ENCODE assay signal across 8 cellular contexts in genomic region chrX:153032397-153033118, GRCh38. TPM values are rescaled to one million over a fixed set of nuclear protein-coding genes. Genes with fewer than 3 reads are reported as not detected.
A peak's percentile ranks its signal among the peaks of the same experiment; 100 is the strongest.
DNase-seq lines count a peak whose midpoint lies in the region; ATAC-seq, FAIRE-seq and TF ChIP-seq lines count a peak whose summit lies in the region.

No MANE protein-coding gene starts in this region.

- H3K36me3 Mint-ChIP-seq in CD4-positive, CD25-positive, alpha-beta regulatory T cell: peaks cover 4% of the 10 kb centered on the region

- peak overlapping the region; percentile 81 to 98 (median 83) for H3K27ac Mint-ChIP-seq in CD4-positive, CD25-positive, alpha-beta regulatory T cell

- no peaks in the 10 kb centered on the region for H3K27me3 ChIP-seq in CD4-positive, CD25-positive, alpha-beta regulatory T cell (ENCODE audit: control insufficient read depth, insufficient read depth, low read length)
- H3K27me3 ChIP-seq in SJCRH30: no peaks in the 10 kb centered on the region
- H3K27me3 ChIP-seq in parathyroid adenoma (ENCODE audit: control insufficient read depth, insufficient read depth, low read length): no peaks in the 10 kb centered on the region
- H3K27me3 ChIP-seq in tibial artery: no peaks in the 10 kb centered on the region

- peak; percentile 72 to 85 for ATAC-seq in CD4-positive, CD25-positive, alpha-beta regulatory T cell (ENCODE audit: low read depth in 2 of 2)
- peak; percentile 77 for ATAC-seq in GM19395 (IDR thresholded peaks at IDR 0.05; ENCODE audit: unreplicated experiment)

- H3K4me3 Mint-ChIP-seq in CD4-positive, CD25-positive, alpha-beta regulatory T cell: peak overlapping the region; percentile 85 to 91 (median 88)

- peaks cover 0 to 3% (median 0%) of the 10 kb centered on the region in 7 donors for H3K9me3 Mint-ChIP-seq in CD4-positive, CD25-positive, alpha-beta regulatory T cell

- H3K27ac ChIP-seq in CD4-positive, CD25-positive, alpha-beta regulatory T cell (ENCODE audit: insufficient read depth, low read length, poor library complexity, severe bottlenecking): peak overlapping the region; percentile 69
- H3K27ac ChIP-seq in SJCRH30 (no peak overlapping the region), parathyroid adenoma (no peak overlapping the region), tibial artery (no peak overlapping the region)

- H3K4me3 ChIP-seq in CD4-positive, CD25-positive, alpha-beta regulatory T cell (ENCODE audit: low read depth, low read length): peak overlapping the region; percentile 51
- no peak overlapping the region for H3K4me3 ChIP-seq in SJCRH30
- peak overlapping the region; percentile 40 for H3K4me3 ChIP-seq in parathyroid adenoma (ENCODE audit: low read depth, low read length)
- peak overlapping the region; percentile 37 to 47 for H3K4me3 ChIP-seq in tibial artery

- FAIRE-seq in HTR-8/SVneo (lab: Jason Lieb, UNC): no peak

- TF ChIP-seq CTCF in parathyroid adenoma (IDR thresholded peaks at IDR 0.05) (peak; percentile 81), tibial artery (IDR thresholded peaks at IDR 0.05) (peak; percentile 83 to 88)

- peak overlapping the region; percentile 60 for H2AFZ ChIP-seq in parathyroid adenoma

- peaks cover under 1% of the 10 kb centered on the region for H3K36me3 ChIP-seq in CD4-positive, CD25-positive, alpha-beta regulatory T cell (ENCODE audit: control insufficient read depth, insufficient read depth, low read length)
- H3K36me3 ChIP-seq in SJCRH30: no peaks in the 10 kb centered on the region
- H3K36me3 ChIP-seq in parathyroid adenoma (ENCODE audit: control insufficient read depth, insufficient read depth, low read length): no peaks in the 10 kb centered on the region
- no peaks in the 10 kb centered on the region for H3K36me3 ChIP-seq in tibial artery

- no peaks in the 10 kb centered on the region for H3K79me2 ChIP-seq in parathyroid adenoma

- no peaks in the 10 kb centered on the region for H3K4me1 ChIP-seq in CD4-positive, CD25-positive, alpha-beta regulatory T cell (ENCODE audit: control insufficient read depth, insufficient read depth, low read length, poor library complexity, severe bottlenecking)
- H3K4me1 ChIP-seq in SJCRH30: no peaks in the 10 kb centered on the region
- H3K4me1 ChIP-seq in parathyroid adenoma: no peaks in the 10 kb centered on the region
- no peaks in the 10 kb centered on the region for H3K4me1 ChIP-seq in tibial artery

- H3K4me1 Mint-ChIP-seq in CD4-positive, CD25-positive, alpha-beta regulatory T cell: peaks cover 0 to 15% (median 4%) of the 10 kb centered on the region in 4 donors

- H3K9ac ChIP-seq in parathyroid adenoma: no peak overlapping the region

- H3K9me3 ChIP-seq in CD4-positive, CD25-positive, alpha-beta regulatory T cell (ENCODE audit: control insufficient read depth in 2 of 2, low read length in 2 of 2): no peaks in the 10 kb centered on the region
- H3K9me3 ChIP-seq in SJCRH30 (replicated peaks): no peaks in the 10 kb centered on the region
- no peaks in the 10 kb centered on the region for H3K9me3 ChIP-seq in parathyroid adenoma (ENCODE audit: control insufficient read depth, low read length)
- no peaks in the 10 kb centered on the region for H3K9me3 ChIP-seq in tibial artery

- peak overlapping the region; percentile 59 for H3K4me2 ChIP-seq in parathyroid adenoma (ENCODE audit: low read length)

- intact Hi-C loops in head of caudate nucleus (cut with DNase I): no loop called here
- intact Hi-C loops in tibial artery (cut with DNase I; ENCODE audit: low total_unique reads): loop anchor here (10.0 kb wide), 1 partner anchor 492 kb away; no protein-coding TSS in a partner anchor

- H3K27me3 Mint-ChIP-seq in CD4-positive, CD25-positive, alpha-beta regulatory T cell: no peaks in the 10 kb centered on the region

- peak; percentile 33 to 60 (median 54) for DNase-seq in CD4-positive, CD25-positive, alpha-beta regulatory T cell
- DNase-seq in HTR-8/SVneo (ENCODE audit: insufficient read length, low spot score): peak; percentile 35
- peak; percentile 31 to 61 for DNase-seq in SJCRH30
- peak; percentile 6 to 52 (median 32) for DNase-seq in activated naive CD4-positive, alpha-beta T cell (lab: John Stamatoyannopoulos, UW)
- peak; percentile 46 to 87 (median 74) for DNase-seq in head of caudate nucleus
- DNase-seq in tibial artery: peak; percentile 46 to 78

RNA-seq across cellular contexts. Expression of gene PNMA3, which starts 23.7 kb away (rescaled TPM):
- total RNA-seq in CD4-positive, CD25-positive, alpha-beta regulatory T cell: 9.9 TPM
- under 1 TPM in 3 of 4 donors, not detected in 1; 0.09 to 0.57 (median 0.32) TPM for polyA plus RNA-seq in CD4-positive, CD25-positive, alpha-beta regulatory T cell
- not detected in 2 replicates for total RNA-seq in SJCRH30 (2014; rRNA removed; shearing (Covaris generic))

RNA-seq across cellular contexts. Expression of gene PNMA5, which starts 38.6 kb away (rescaled TPM):
- 0.37 TPM for total RNA-seq in CD4-positive, CD25-positive, alpha-beta regulatory T cell
- polyA plus RNA-seq in CD4-positive, CD25-positive, alpha-beta regulatory T cell: under 1 TPM; 0.15 to 0.47 (median 0.26) TPM
- total RNA-seq in SJCRH30 (2014; rRNA removed; shearing (Covaris generic)): not detected in 2 replicates

RNA-seq across cellular contexts. Expression of gene PNMA6A, which starts 39.7 kb away (rescaled TPM):
- total RNA-seq in CD4-positive, CD25-positive, alpha-beta regulatory T cell: not detected
- under 1 TPM in 3 of 4 donors, not detected in 1; 0.11 to 0.14 (median 0.12) TPM for polyA plus RNA-seq in CD4-positive, CD25-positive, alpha-beta regulatory T cell
- total RNA-seq in SJCRH30 (2014; rRNA removed; shearing (Covaris generic)): not detected in 2 replicates

Comparison
In these comparisons a context has a peak if more than half of its experiments do, and no peak if none do; other contexts are left out.
1. RNA of gene PNMA3, which starts 23.7 kb away (total RNA-seq): 9.9 TPM in CD4-positive, CD25-positive, alpha-beta regulatory T cell (single experiment); not detected in SJCRH30; every median in the first group is over 10 times any median in the second.
2. Peak in every context shown above with its lines, with median percentiles within 50 percentile points of each other: DNase-seq.